Comparison of ENCODE assay signal across 1 cellular context in the genomic region with DNA sequence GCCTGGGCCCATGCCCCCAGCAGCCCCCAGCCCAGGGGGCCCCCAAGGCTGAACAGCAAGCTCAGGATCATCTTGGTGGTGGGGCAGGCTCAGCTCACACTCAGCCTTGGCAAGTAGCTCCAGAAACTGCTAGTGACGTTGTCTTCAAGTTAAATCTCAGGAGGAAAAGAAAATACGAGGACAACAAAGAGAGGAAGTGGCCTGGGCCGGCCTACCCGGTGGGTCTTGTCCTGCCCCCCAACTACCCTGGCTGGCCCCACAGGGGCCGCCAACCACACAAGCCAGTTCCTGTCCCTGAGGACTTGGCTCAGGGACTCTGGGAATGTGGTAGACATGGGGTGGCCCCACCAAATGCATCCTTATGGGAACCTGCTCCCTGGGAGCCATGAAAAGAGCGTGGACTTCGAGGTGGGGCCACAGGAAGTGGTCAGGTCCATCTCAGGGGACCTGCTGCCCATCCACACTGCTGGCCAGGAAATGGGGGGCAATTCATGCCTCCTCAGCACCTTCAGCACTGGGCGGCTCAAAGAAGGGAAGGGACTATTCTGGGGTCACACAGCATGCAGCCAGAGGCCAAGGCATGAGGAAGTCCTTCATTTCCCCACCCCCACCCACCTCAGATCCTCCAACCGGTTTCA.
TF ChIP-seq lines count a peak whose summit lies in the region.

A gene with protein sequence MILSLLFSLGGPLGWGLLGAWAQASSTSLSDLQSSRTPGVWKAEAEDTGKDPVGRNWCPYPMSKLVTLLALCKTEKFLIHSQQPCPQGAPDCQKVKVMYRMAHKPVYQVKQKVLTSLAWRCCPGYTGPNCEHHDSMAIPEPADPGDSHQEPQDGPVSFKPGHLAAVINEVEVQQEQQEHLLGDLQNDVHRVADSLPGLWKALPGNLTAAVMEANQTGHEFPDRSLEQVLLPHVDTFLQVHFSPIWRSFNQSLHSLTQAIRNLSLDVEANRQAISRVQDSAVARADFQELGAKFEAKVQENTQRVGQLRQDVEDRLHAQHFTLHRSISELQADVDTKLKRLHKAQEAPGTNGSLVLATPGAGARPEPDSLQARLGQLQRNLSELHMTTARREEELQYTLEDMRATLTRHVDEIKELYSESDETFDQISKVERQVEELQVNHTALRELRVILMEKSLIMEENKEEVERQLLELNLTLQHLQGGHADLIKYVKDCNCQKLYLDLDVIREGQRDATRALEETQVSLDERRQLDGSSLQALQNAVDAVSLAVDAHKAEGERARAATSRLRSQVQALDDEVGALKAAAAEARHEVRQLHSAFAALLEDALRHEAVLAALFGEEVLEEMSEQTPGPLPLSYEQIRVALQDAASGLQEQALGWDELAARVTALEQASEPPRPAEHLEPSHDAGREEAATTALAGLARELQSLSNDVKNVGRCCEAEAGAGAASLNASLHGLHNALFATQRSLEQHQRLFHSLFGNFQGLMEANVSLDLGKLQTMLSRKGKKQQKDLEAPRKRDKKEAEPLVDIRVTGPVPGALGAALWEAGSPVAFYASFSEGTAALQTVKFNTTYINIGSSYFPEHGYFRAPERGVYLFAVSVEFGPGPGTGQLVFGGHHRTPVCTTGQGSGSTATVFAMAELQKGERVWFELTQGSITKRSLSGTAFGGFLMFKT (minus strand): TSS at position 145 of the 638 bp plus-strand sequence. CDS start 74 bp downstream, at position 71.

TF ChIP-seq in IMR-90, 13 proteins besides CTCF, POLR2A, EP300 and RAD21:
- TF ChIP-seq SMC3 (IDR thresholded peaks at IDR 0.05; ENCODE audit: low read depth, low read length): no peak
TF ChIP-seq in IMR-90: peak in this region for 0.
